ENCODE assay signal across 8 cellular contexts in the genomic region with DNA sequence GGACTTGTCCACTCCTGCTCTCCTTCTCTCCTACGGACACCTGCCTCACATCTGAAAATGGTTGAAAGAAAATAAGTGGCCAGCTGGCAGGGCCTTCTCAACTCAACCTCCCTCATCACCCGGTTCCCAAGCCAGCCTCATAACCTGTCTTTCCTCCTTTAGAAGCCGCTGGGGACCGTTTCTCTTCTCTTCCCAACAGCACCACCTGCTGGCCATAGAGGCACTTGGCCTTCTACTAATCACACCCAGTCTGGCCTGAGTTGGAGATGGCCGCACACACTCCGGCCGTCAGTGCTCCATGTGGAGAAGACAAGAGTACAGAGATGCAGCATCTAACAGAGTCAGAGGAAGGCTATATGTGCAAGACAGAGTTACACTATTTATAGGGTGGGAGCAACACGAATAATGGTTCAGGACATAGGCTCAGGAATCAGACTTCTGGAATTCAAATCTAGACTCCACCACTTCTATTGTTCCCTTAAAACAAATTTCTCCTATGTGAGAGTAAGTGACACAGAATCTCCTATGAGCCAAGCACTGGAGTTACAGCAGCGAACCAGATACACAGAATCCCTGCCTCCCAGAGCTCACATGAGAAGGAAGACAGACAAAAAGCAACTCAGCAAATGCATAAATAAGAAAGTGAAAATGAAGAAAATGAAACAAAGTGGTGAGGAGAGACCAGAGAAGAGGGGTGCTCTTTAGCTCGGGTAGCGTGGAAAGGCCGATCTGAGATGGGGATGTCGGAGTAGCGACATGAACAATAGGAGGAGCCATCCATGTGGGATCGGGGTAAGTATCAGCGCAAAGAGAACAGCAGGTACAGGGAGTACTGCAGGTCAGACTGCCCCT. TPM values are rescaled to one million over a fixed set of nuclear protein-coding genes. Genes with fewer than 3 reads are reported as not detected.
DNase-seq lines count a peak whose midpoint lies in the region; ATAC-seq and TF ChIP-seq lines count a peak whose summit lies in the region.
"Not testable (repeated sequence)": the region's sequence is repeated elsewhere in the genome, so short reads cannot be mapped to it uniquely, and the experiment has no call there.

No MANE protein-coding gene starts in this region.

- H3K27ac Mint-ChIP-seq in activated B cell treated with CpG ODN at 0.5 μM for 24 hours, result not testable (repeated sequence)

- in situ Hi-C loops in T47D (cut with HindIII; ENCODE audit: low pct_unique_long_range_greater_than_20kb, low sequenced_read_pairs), result not testable (repeated sequence)

- POLR2A ChIA-PET in AG04449 (lab: Yijun Ruan, JAX); activated B cell treated with CpG ODN at 0.5 μM for 24 hours (lab: Charles Lee): not testable (repeated sequence)

- H3K4me3 ChIP-seq in AG04449 (ENCODE audit: low read depth, low read length), result not testable (repeated sequence)

- H3K4me1 Mint-ChIP-seq in activated B cell treated with CpG ODN at 0.5 μM for 24 hours, result not testable (repeated sequence)

- H3K4me3 Mint-ChIP-seq in activated B cell treated with CpG ODN at 0.5 μM for 24 hours, result not testable (repeated sequence)

- not testable (repeated sequence) for H3K36me3 Mint-ChIP-seq in activated B cell treated with CpG ODN at 0.5 μM for 24 hours (ENCODE audit: low read depth)

- H3K9me3 Mint-ChIP-seq in activated B cell treated with CpG ODN at 0.5 μM for 24 hours, result not testable (repeated sequence)

- TF ChIP-seq CTCF in AG04449 (IDR thresholded peaks at IDR 0.05; ENCODE audit: insufficient read depth, low read length, missing control alignments), result peak; percentile 57
- peak; percentile 27 for TF ChIP-seq CTCF in activated B cell treated with CpG ODN at 0.5 μM for 24 hours (IDR thresholded peaks at IDR 0.05)

- CTCF ChIA-PET in AG04449 (lab: Yijun Ruan, JAX), result interaction anchor here (0.8 to 4.7 kb wide), 3 partner anchors 10 to 353 kb away, joined by 3 to 37 read pairs (median 4); no protein-coding TSS in a partner anchor
- CTCF ChIA-PET in activated B cell treated with CpG ODN at 0.5 μM for 24 hours (lab: Charles Lee), result not testable (repeated sequence)

- H3K27me3 Mint-ChIP-seq in activated B cell treated with CpG ODN at 0.5 μM for 24 hours, result peaks cover 17% of the 10 kb centered on the region

- not testable (repeated sequence) for DNase-seq in AG04449 (ENCODE audit: low read depth, low spot score)
- DNase-seq in NCI-H345 treated with DMSO at 0.1 percent for 48 hours (lab: John Stamatoyannopoulos, UW; ENCODE audit: unreplicated experiment) (peak; percentile 70), activated B cell treated with CpG ODN at 0.5 μM for 24 hours (peak; percentile 37), T47D (ENCODE audit: low read depth in 1 of 2, low spot score in 1 of 2) (peak; percentile 39 to 88), iris pigment epithelial cell (ENCODE audit: low read depth) (peak; percentile 28), smooth muscle cell of the brain vasculature (ENCODE audit: low read depth, low spot score) (peak; percentile 6)

- peak; percentile 88 for ATAC-seq in GM18867 (IDR thresholded peaks at IDR 0.05; ENCODE audit: unreplicated experiment)
- ATAC-seq in HG03159 (IDR thresholded peaks at IDR 0.05; ENCODE audit: unreplicated experiment), result peak; percentile 61
- ATAC-seq in activated B cell treated with CpG ODN at 0.5 μM for 24 hours (ENCODE audit: low read depth), result not testable (repeated sequence)

- intact Hi-C loops in activated B cell treated with CpG ODN at 0.5 μM for 24 hours (cut with micrococcal nuclease), result loop anchor here (1.0 to 5.0 kb wide), 2 partner anchors 354 to 571 kb away; no protein-coding TSS in a partner anchor

RNA-seq across cellular contexts. Expression of gene PRR9, which starts 5.9 kb away (rescaled TPM):
- not detected in 2 replicates for total RNA-seq in activated B cell treated with CpG ODN at 0.5 μM for 24 hours

RNA-seq across cellular contexts. Expression of gene LELP1, which starts 20.0 kb away (rescaled TPM):
- not detected in 2 replicates for total RNA-seq in activated B cell treated with CpG ODN at 0.5 μM for 24 hours

RNA-seq across cellular contexts. Expression of gene LORICRIN, which starts 36.2 kb away (rescaled TPM):
- 0.59 and 0.80 TPM in 2 replicates for total RNA-seq in activated B cell treated with CpG ODN at 0.5 μM for 24 hours
